Comparison of ENCODE assay signal across 1 cellular context in genomic region chr12:6198556-6198955, GRCh38.
TF ChIP-seq lines count a peak whose summit lies in the region.

No MANE protein-coding gene starts in this region.

TF ChIP-seq in GM12878, 131 proteins besides CTCF, POLR2A, EP300 and RAD21:
- TF ChIP-seq CBX5 (IDR thresholded peaks at IDR 0.05; ENCODE audit: low read depth) (no peak), FOS (IDR thresholded peaks at IDR 0.05; ENCODE audit: borderline replicate concordance, extremely low read depth, insufficient read length) (no peak), NRF1 (conservative IDR thresholded peaks at IDR 0.05; ENCODE audit: low read depth, low read length) (no peak), ZZZ3 (IDR thresholded peaks at IDR 0.05; ENCODE audit: control insufficient read depth, insufficient read length, low read depth) (no peak), E2F4 (IDR thresholded peaks at IDR 0.05; ENCODE audit: low read depth, low read length) (no peak), RELB (IDR thresholded peaks at IDR 0.05; ENCODE audit: low read depth) (peak; percentile 22; the same call in 1 of the 2 replicates), MAX (IDR thresholded peaks at IDR 0.05; ENCODE audit: low read depth, low read length) (no peak), BACH1 (IDR thresholded peaks at IDR 0.05; ENCODE audit: borderline replicate concordance) (no peak), IRF3 (IDR thresholded peaks at IDR 0.05) (no peak), EED (IDR thresholded peaks at IDR 0.05; ENCODE audit: low read depth) (no peak), HDGF (IDR thresholded peaks at IDR 0.05) (no peak), E4F1 (IDR thresholded peaks at IDR 0.05; ENCODE audit: borderline replicate concordance, partially characterized antibody) (no peak), JUNB (IDR thresholded peaks at IDR 0.05) (no peak), TBL1XR1 (IDR thresholded peaks at IDR 0.05; ENCODE audit: low read depth, low read length) (no peak), IKZF2 (IDR thresholded peaks at IDR 0.05) (peak in 1 of 2 experiments; percentile 8; a peak in 1 of 4 replicates), CEBPZ (IDR thresholded peaks at IDR 0.05; ENCODE audit: low read depth, low read length) (no peak)
